Comparison of ENCODE assay signal across 1 cellular context in the genomic region with DNA sequence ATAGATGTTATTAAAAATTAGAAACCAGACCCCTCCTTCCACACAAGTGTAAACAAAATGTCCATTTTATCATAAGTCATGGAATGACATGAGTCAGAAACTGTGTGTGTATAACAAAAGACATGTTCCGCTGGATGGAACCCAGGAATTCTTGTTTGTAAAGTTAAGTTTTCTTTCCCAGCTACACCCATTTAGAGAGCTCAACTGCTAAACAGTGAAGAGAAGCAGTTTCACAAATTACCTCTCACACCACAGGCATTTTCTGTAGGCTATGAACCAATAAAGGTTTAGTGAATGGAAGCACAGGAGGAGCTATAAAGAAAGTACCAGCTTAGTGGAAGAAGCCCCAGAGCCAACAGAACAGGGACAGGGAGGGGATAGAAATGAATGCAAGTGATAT.
TF ChIP-seq lines count a peak whose summit lies in the region.

No MANE protein-coding gene starts in this region.

TF ChIP-seq in endothelial cell of umbilical vein, 7 proteins besides CTCF, POLR2A, EP300 and RAD21:
- TF ChIP-seq JUN (IDR thresholded peaks at IDR 0.05; ENCODE audit: borderline replicate concordance, insufficient read depth, insufficient read length, low read depth), result peak; percentile 18
- TF ChIP-seq FOS (IDR thresholded peaks at IDR 0.05; ENCODE audit: borderline replicate concordance, insufficient read depth, low read length), result peak; percentile 16
TF ChIP-seq in endothelial cell of umbilical vein: peak in this region for 2; not testable (repeated sequence) for 5.
